8 cellular contexts compared by ENCODE assay signal in genomic region chr13:27339299-27339698, GRCh38.
DNase-seq lines count a peak whose midpoint lies in the region; ATAC-seq and TF ChIP-seq lines count a peak whose summit lies in the region.

No MANE protein-coding gene starts in this region.

- no peak overlapping the region for H3K4me3 Mint-ChIP-seq in activated T-cell treated with anti-CD3 and anti-CD28 coated beads, Interleukin-2, amount 50 U/mL, for 24 hours
- no peak overlapping the region for H3K4me3 Mint-ChIP-seq in type B pancreatic cell

- ATAC-seq in GM18511 (IDR thresholded peaks at IDR 0.05; ENCODE audit: unreplicated experiment) = no peak

- TF ChIP-seq CTCF in HFF-Myc (IDR thresholded peaks at IDR 0.05; ENCODE audit: low read depth, low read length, missing control alignments) = peak; percentile 73
- peak; percentile 66 for TF ChIP-seq CTCF in type B pancreatic cell (conservative IDR thresholded peaks at IDR 0.05)

- peaks cover 10% of the 10 kb centered on the region for H3K27me3 Mint-ChIP-seq in activated T-cell treated with anti-CD3 and anti-CD28 coated beads, Interleukin-2, amount 50 U/mL, for 24 hours
- H3K27me3 Mint-ChIP-seq in type B pancreatic cell = peaks cover 33% of the 10 kb centered on the region

- no peak overlapping the region for H3K27ac Mint-ChIP-seq in activated T-cell treated with anti-CD3 and anti-CD28 coated beads, Interleukin-2, amount 50 U/mL, for 24 hours
- H3K27ac Mint-ChIP-seq in type B pancreatic cell = no peak overlapping the region

- no peaks in the 10 kb centered on the region for H3K9me3 Mint-ChIP-seq in activated T-cell treated with anti-CD3 and anti-CD28 coated beads, Interleukin-2, amount 50 U/mL, for 24 hours
- H3K9me3 Mint-ChIP-seq in type B pancreatic cell = no peaks in the 10 kb centered on the region

- no peak overlapping the region for H3K4me3 ChIP-seq in HFF-Myc (replicated peaks; ENCODE audit: low read depth, low read length)

- DNase-seq in ELF-1 (ENCODE audit: low read depth, low spot score) (peak; percentile 84), HFF-Myc (ENCODE audit: extremely low read depth, low read depth) (peak; percentile 22), NOMO-1 treated with dmso at 0.1 percent for 144 hours (lab: John Stamatoyannopoulos, UW; ENCODE audit: unreplicated experiment) (peak; percentile 52), iPS-NIHi11 (ENCODE audit: low spot score) (peak; percentile 64), type B pancreatic cell (ENCODE audit: extremely low spot score, unreplicated experiment) (no peak), amniotic stem cell (lab: John Stamatoyannopoulos, UW) (no peak)
- peak; percentile 57 for DNase-seq in activated T-cell treated with anti-CD3 and anti-CD28 coated beads, Interleukin-2, amount 50 U/mL, for 24 hours

- H3K4me1 Mint-ChIP-seq in activated T-cell treated with anti-CD3 and anti-CD28 coated beads, Interleukin-2, amount 50 U/mL, for 24 hours (ENCODE audit: low read depth) = peaks cover 3% of the 10 kb centered on the region
- H3K4me1 Mint-ChIP-seq in type B pancreatic cell (ENCODE audit: unreplicated experiment) = no peaks in the 10 kb centered on the region

- H3K36me3 Mint-ChIP-seq in activated T-cell treated with anti-CD3 and anti-CD28 coated beads, Interleukin-2, amount 50 U/mL, for 24 hours (ENCODE audit: low read depth) = no peaks in the 10 kb centered on the region
- H3K36me3 Mint-ChIP-seq in type B pancreatic cell = peaks cover 4% of the 10 kb centered on the region

Comparison
In these comparisons a context has a peak if more than half of its experiments do, and no peak if none do; other contexts are left out.
1. DNase-seq: peak in ELF-1 (single experiment), HFF-Myc (single experiment), NOMO-1 treated with dmso at 0.1 percent for 144 hours (single experiment), activated T-cell treated with anti-CD3 and anti-CD28 coated beads, Interleukin-2, amount 50 U/mL, for 24 hours (single experiment) and iPS-NIHi11 (single experiment); none in type B pancreatic cell (single experiment) and amniotic stem cell (single experiment).